Comparison of ENCODE assay signal across 39 cellular contexts in genomic region chr1:233971753-233972152, GRCh38.
"Had no signal": no experiment of that assay in that cellular context is flagged by ENCODE, and none has a peak within 500 bp of the region (broad histone marks: within the 10 kb centered on the region; RNA-seq: fewer than 3 reads in every experiment).

No MANE protein-coding gene starts in this region.

- H3K27me3 Mint-ChIP-seq: activated CD4-positive, alpha-beta memory T cell treated with anti-CD3 and anti-CD28 coated beads, Interleukin-2, amount 10 ng/mL, durations not matched to agents 7 days and 5 days; activated CD4-positive, alpha-beta T cell treated with anti-CD3 and anti-CD28 coated beads for 36 hours; activated CD8-positive, alpha-beta memory T cell treated with anti-CD3 and anti-CD28 coated beads, Interleukin-2, amount 10 ng/mL, durations not matched to agents 7 days and 5 days had no signal

- H3K4me3 Mint-ChIP-seq: activated CD4-positive, alpha-beta memory T cell treated with anti-CD3 and anti-CD28 coated beads, Interleukin-2, amount 10 ng/mL, durations not matched to agents 7 days and 5 days; activated CD4-positive, alpha-beta T cell treated with anti-CD3 and anti-CD28 coated beads for 36 hours; activated CD4-positive, alpha-beta T cell treated with anti-CD3 and anti-CD28 coated beads, Interleukin-2, amount 10 ng/mL, durations not matched to agents 7 days and 5 days; activated CD8-positive, alpha-beta memory T cell treated with anti-CD3 and anti-CD28 coated beads, Interleukin-2, amount 10 ng/mL, durations not matched to agents 7 days and 5 days; activated CD8-positive, alpha-beta T cell treated with anti-CD3 and anti-CD28 coated beads, Interleukin-2, amount 10 ng/mL, durations not matched to agents 7 days and 5 days; activated naive CD4-positive, alpha-beta T cell treated with anti-CD3 and anti-CD28 coated beads for 36 hours; activated naive CD8-positive, alpha-beta T cell treated with anti-CD3 and anti-CD28 coated beads, Interleukin-2, amount 10 ng/mL, durations not matched to agents 7 days and 5 days; activated T-cell treated with anti-CD3 and anti-CD28 coated beads, Interleukin-2, amount 50 U/mL, for 4 hours; activated T-cell treated with anti-CD3 and anti-CD28 coated beads, Interleukin-2, amount 50 U/mL, for 72 hours; activated T-helper 1 cell treated with anti-CD3 and anti-CD28 coated beads, Interleukin-12 subunit alpha, Interleukin-12 subunit beta, Interleukin-2, Interleukin-4 antibody, amounts not matched to agents 30 ng/mL and 10 ng/mL and 1 ng/mL, durations not matched to agents 14 hours and 24 hours and 36 hours; activated T-helper 17 cell treated with anti-CD3 and anti-CD28 coated beads, Interleukin-2, amount 50 U/mL, for 72 hours; T-helper 1 cell treated with Interleukin-12 subunit alpha and Interleukin-12 subunit beta and Interleukin-4 antibody, amounts not matched to agents 30 μg/mL and 1 μg/mL, for 36 hours; T-helper 2 cell treated with Interferon-gamma antibody and Interleukin-4, amounts not matched to agents 5 μg/mL and 100 μg/mL, for 36 hours had no signal

- H3K4me1 ChIP-seq: adrenal gland, body of pancreas, breast epithelium had no signal

- H3K27ac Mint-ChIP-seq: activated CD4-positive, alpha-beta memory T cell treated with anti-CD3 and anti-CD28 coated beads, Interleukin-2, amount 10 ng/mL, durations not matched to agents 7 days and 5 days; activated CD4-positive, alpha-beta T cell treated with anti-CD3 and anti-CD28 coated beads for 36 hours; activated CD4-positive, alpha-beta T cell treated with anti-CD3 and anti-CD28 coated beads, Interleukin-2, amount 10 ng/mL, durations not matched to agents 7 days and 5 days; activated CD8-positive, alpha-beta memory T cell treated with anti-CD3 and anti-CD28 coated beads, Interleukin-2, amount 10 ng/mL, durations not matched to agents 7 days and 5 days; activated CD8-positive, alpha-beta T cell treated with anti-CD3 and anti-CD28 coated beads, Interleukin-2, amount 10 ng/mL, durations not matched to agents 7 days and 5 days; activated naive CD4-positive, alpha-beta T cell treated with anti-CD3 and anti-CD28 coated beads for 36 hours; activated naive CD4-positive, alpha-beta T cell treated with anti-CD3 and anti-CD28 coated beads, Interleukin-2, amount 50 U/mL, for 72 hours; activated naive CD8-positive, alpha-beta T cell treated with anti-CD3 and anti-CD28 coated beads, Interleukin-2, amount 10 ng/mL, durations not matched to agents 7 days and 5 days; activated T-cell treated with anti-CD3 and anti-CD28 coated beads, Interleukin-2, amount 50 U/mL, for 72 hours; activated T-helper 1 cell treated with anti-CD3 and anti-CD28 coated beads, Interleukin-12 subunit alpha, Interleukin-12 subunit beta, Interleukin-2, Interleukin-4 antibody, amounts not matched to agents 30 ng/mL and 10 ng/mL and 1 ng/mL, durations not matched to agents 14 hours and 24 hours and 36 hours; activated T-helper 17 cell treated with anti-CD3 and anti-CD28 coated beads, Interleukin-2, amount 50 U/mL, for 72 hours; T-helper 1 cell treated with Interleukin-12 subunit alpha and Interleukin-12 subunit beta and Interleukin-4 antibody, amounts not matched to agents 30 μg/mL and 1 μg/mL, for 36 hours; T-helper 2 cell treated with Interferon-gamma antibody and Interleukin-4, amounts not matched to agents 5 μg/mL and 100 μg/mL, for 36 hours had no signal

- FAIRE-seq: astrocyte, TTC549 had no signal

- H3K4me3 ChIP-seq: adrenal gland, body of pancreas, breast epithelium had no signal

- H3K9me3 Mint-ChIP-seq: activated CD4-positive, alpha-beta memory T cell treated with anti-CD3 and anti-CD28 coated beads, Interleukin-2, amount 10 ng/mL, durations not matched to agents 7 days and 5 days; activated CD4-positive, alpha-beta T cell treated with anti-CD3 and anti-CD28 coated beads, Interleukin-2, amount 10 ng/mL, durations not matched to agents 7 days and 5 days; activated naive CD4-positive, alpha-beta T cell treated with anti-CD3 and anti-CD28 coated beads for 36 hours; activated naive CD4-positive, alpha-beta T cell treated with anti-CD3 and anti-CD28 coated beads, Interleukin-2, amount 50 U/mL, for 72 hours; activated naive CD8-positive, alpha-beta T cell treated with anti-CD3 and anti-CD28 coated beads, Interleukin-2, amount 10 ng/mL, durations not matched to agents 7 days and 5 days; activated T-cell treated with anti-CD3 and anti-CD28 coated beads, Interleukin-2, amount 50 U/mL, for 4 hours; activated T-cell treated with anti-CD3 and anti-CD28 coated beads, Interleukin-2, amount 50 U/mL, for 72 hours; activated T-helper 1 cell treated with anti-CD3 and anti-CD28 coated beads, Interleukin-12 subunit alpha, Interleukin-12 subunit beta, Interleukin-2, Interleukin-4 antibody, amounts not matched to agents 30 ng/mL and 10 ng/mL and 1 ng/mL, durations not matched to agents 14 hours and 24 hours and 36 hours; activated T-helper 17 cell treated with anti-CD3 and anti-CD28 coated beads, Interleukin-2, amount 50 U/mL, for 72 hours; T-helper 1 cell treated with Interleukin-12 subunit alpha and Interleukin-12 subunit beta and Interleukin-4 antibody, amounts not matched to agents 30 μg/mL and 1 μg/mL, for 36 hours; T-helper 2 cell treated with Interferon-gamma antibody and Interleukin-4, amounts not matched to agents 5 μg/mL and 100 μg/mL, for 36 hours had no signal

- H3K36me3 Mint-ChIP-seq: activated CD8-positive, alpha-beta memory T cell treated with anti-CD3 and anti-CD28 coated beads, Interleukin-2, amount 10 ng/mL, durations not matched to agents 7 days and 5 days; activated naive CD4-positive, alpha-beta T cell treated with anti-CD3 and anti-CD28 coated beads, Interleukin-2, amount 50 U/mL, for 72 hours; activated naive CD8-positive, alpha-beta T cell treated with anti-CD3 and anti-CD28 coated beads, Interleukin-2, amount 10 ng/mL, durations not matched to agents 7 days and 5 days had no signal

- H3K4me1 Mint-ChIP-seq: activated CD4-positive, alpha-beta memory T cell treated with anti-CD3 and anti-CD28 coated beads, Interleukin-2, amount 10 ng/mL, durations not matched to agents 7 days and 5 days; activated CD4-positive, alpha-beta T cell treated with anti-CD3 and anti-CD28 coated beads for 36 hours; activated CD4-positive, alpha-beta T cell treated with anti-CD3 and anti-CD28 coated beads, Interleukin-2, amount 10 ng/mL, durations not matched to agents 7 days and 5 days; activated CD8-positive, alpha-beta memory T cell treated with anti-CD3 and anti-CD28 coated beads, Interleukin-2, amount 10 ng/mL, durations not matched to agents 7 days and 5 days; activated naive CD8-positive, alpha-beta T cell treated with anti-CD3 and anti-CD28 coated beads, Interleukin-2, amount 10 ng/mL, durations not matched to agents 7 days and 5 days; activated T-helper 17 cell treated with anti-CD3 and anti-CD28 coated beads, Interleukin-2, amount 50 U/mL, for 72 hours had no signal

- ATAC-seq: activated CD4-positive, alpha-beta T cell treated with anti-CD3 and anti-CD28 coated beads for 36 hours; activated CD4-positive, CD25-positive, alpha-beta regulatory T cell treated with anti-CD3 and anti-CD28 coated beads, Interleukin-2, amount 50 U/mL, for 24 hours; activated CD8-positive, alpha-beta memory T cell treated with anti-CD3 and anti-CD28 coated beads, Interleukin-2, amount 10 ng/mL, durations not matched to agents 7 days and 5 days; activated CD8-positive, alpha-beta T cell treated with anti-CD3 and anti-CD28 coated beads, Interleukin-2, amount 10 ng/mL, durations not matched to agents 7 days and 5 days; activated naive CD4-positive, alpha-beta T cell treated with anti-CD3 and anti-CD28 coated beads, Interleukin-2, amount 50 U/mL, for 72 hours; activated T-cell treated with anti-CD3 and anti-CD28 coated beads, Interleukin-2, amount 50 U/mL, for 4 hours; activated T-cell treated with anti-CD3 and anti-CD28 coated beads, Interleukin-2, amount 50 U/mL, for 72 hours; activated T-helper 17 cell treated with anti-CD3 and anti-CD28 coated beads, Interleukin-2, amount 50 U/mL, for 72 hours; body of pancreas had no signal

- H3K9me3 ChIP-seq: adrenal gland, body of pancreas, breast epithelium had no signal

- H3K36me3 ChIP-seq: adrenal gland, brain microvascular endothelial cell, breast epithelium had no signal

- H3K27me3 ChIP-seq: adrenal gland, body of pancreas, brain microvascular endothelial cell, breast epithelium had no signal

- DNase-seq: activated CD4-positive, alpha-beta memory T cell treated with anti-CD3 and anti-CD28 coated beads, Interleukin-2, amount 10 ng/mL, durations not matched to agents 7 days and 5 days; activated CD4-positive, alpha-beta T cell treated with anti-CD3 and anti-CD28 coated beads for 1 hour; activated CD4-positive, alpha-beta T cell treated with anti-CD3 and anti-CD28 coated beads for 36 hours; activated CD4-positive, alpha-beta T cell treated with anti-CD3 and anti-CD28 coated beads for 48 hours; activated CD4-positive, alpha-beta T cell treated with anti-CD3 and anti-CD28 coated beads, Interleukin-2, amount 10 ng/mL, durations not matched to agents 7 days and 5 days; activated CD4-positive, alpha-beta T cell treated with anti-CD3 and anti-CD28 coated beads, Interleukin-2, amount 50 U/mL, for 48 hours; activated CD4-positive, CD25-positive, alpha-beta regulatory T cell; activated CD8-positive, alpha-beta memory T cell treated with anti-CD3 and anti-CD28 coated beads for 24 hours; activated CD8-positive, alpha-beta memory T cell treated with anti-CD3 and anti-CD28 coated beads, Interleukin-2, amount 10 ng/mL, durations not matched to agents 7 days and 5 days; activated CD8-positive, alpha-beta memory T cell treated with anti-CD3 and anti-CD28 coated beads, Interleukin-2, amount 50 U/mL, for 48 hours; activated CD8-positive, alpha-beta T cell treated with anti-CD3 and anti-CD28 coated beads, Interleukin-2, amount 10 ng/mL, durations not matched to agents 7 days and 5 days; activated effector memory CD4-positive, alpha-beta T cell treated with anti-CD3 and anti-CD28 coated beads, Interleukin-2, amount 50 U/mL, for 16 hours; activated gamma-delta T cell treated with Interleukin-2 at 50 U/mL for 16 hours; activated naive CD4-positive, alpha-beta T cell; activated naive CD4-positive, alpha-beta T cell treated with anti-CD3 and anti-CD28 coated beads for 36 hours; activated naive CD4-positive, alpha-beta T cell treated with anti-CD3 and anti-CD28 coated beads, Interleukin-2, amount 50 U/mL, for 16 hours; activated naive CD8-positive, alpha-beta T cell treated with anti-CD3 and anti-CD28 coated beads, Interleukin-2, amount 10 ng/mL, durations not matched to agents 7 days and 5 days; activated T-cell treated with anti-CD3 and anti-CD28 coated beads, Interleukin-2, amount 50 U/mL, for 4 hours; activated T-cell treated with anti-CD3 and anti-CD28 coated beads, Interleukin-2, amount 50 U/mL, for 72 hours; adrenal gland; amniotic stem cell; aorta; body of pancreas; brain microvascular endothelial cell; central memory CD4-positive, alpha-beta T cell; SW 1271; T-helper 1 cell; T-helper 2 cell; T-helper 9 cell had no signal

- H3K27ac ChIP-seq: adrenal gland, body of pancreas, brain microvascular endothelial cell, breast epithelium, VCaP had no signal
